8 cellular contexts compared by ENCODE assay signal in the genomic region with DNA sequence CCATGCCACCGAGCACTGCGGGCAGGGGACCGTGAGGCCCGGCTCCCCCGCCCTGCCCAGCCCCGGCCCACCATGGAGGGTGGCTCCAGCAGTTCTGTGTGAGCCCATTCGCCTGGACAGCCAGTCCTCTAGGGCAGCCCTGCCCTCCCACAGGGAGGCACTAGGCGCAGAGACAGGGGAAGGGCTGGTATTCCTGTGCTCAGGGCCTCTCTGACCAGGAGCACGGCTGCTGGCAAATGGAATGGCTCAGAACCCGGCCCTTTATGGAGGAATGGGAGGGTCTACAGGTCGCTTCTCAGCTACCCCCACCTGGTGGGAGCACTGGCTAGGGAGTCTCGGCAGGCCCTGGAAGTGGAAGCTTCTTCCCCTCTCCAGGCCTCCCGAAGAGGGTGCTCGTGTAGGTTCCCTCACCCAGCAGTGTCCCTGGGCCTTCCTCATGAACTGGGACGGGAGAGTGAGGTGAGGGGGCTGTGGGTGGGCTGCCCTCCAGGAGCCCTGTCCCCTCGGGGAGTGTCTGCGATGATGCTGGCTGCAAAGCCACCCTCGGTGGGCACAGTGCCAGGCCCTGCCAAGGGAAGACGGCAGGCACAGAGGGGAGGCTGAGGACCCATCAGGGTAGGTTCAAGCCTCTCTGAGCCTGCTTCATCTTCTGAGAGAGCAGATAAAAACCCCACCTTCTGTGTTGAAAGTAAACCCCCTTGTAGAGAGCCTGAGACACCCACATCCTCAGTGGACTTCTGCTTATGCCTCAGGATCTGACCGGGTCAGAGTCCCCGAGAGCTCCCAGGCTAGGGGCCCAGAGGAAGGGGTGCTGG. TPM values are rescaled to one million over a fixed set of nuclear protein-coding genes. Genes with fewer than 3 reads are reported as not detected.
DNase-seq lines count a peak whose midpoint lies in the region; ATAC-seq and TF ChIP-seq lines count a peak whose summit lies in the region.

No MANE protein-coding gene starts in this region.

- H3K9me3 ChIP-seq in mucosa of descending colon, result no peaks in the 10 kb centered on the region

- no peaks in the 10 kb centered on the region for H3K9me3 Mint-ChIP-seq in stimulated activated naive CD8-positive, alpha-beta T cell treated with anti-CD3 and anti-CD28 coated beads, Interleukin-15, Interleukin-2, amounts not matched to agents 100 ng/mL and 50 ng/mL, for 24 hours
- no peaks in the 10 kb centered on the region for H3K9me3 Mint-ChIP-seq in T-cell

- peaks cover 18% of the 10 kb centered on the region for H3K4me1 Mint-ChIP-seq in stimulated activated naive CD8-positive, alpha-beta T cell treated with anti-CD3 and anti-CD28 coated beads, Interleukin-15, Interleukin-2, amounts not matched to agents 100 ng/mL and 50 ng/mL, for 24 hours (ENCODE audit: low read depth)
- H3K4me1 Mint-ChIP-seq in T-cell, result peaks cover 5 to 21% (median 13%) of the 10 kb centered on the region in 3 donors

- H3K36me3 Mint-ChIP-seq in stimulated activated naive CD8-positive, alpha-beta T cell treated with anti-CD3 and anti-CD28 coated beads, Interleukin-15, Interleukin-2, amounts not matched to agents 100 ng/mL and 50 ng/mL, for 24 hours (ENCODE audit: low read depth), result no peaks in the 10 kb centered on the region
- no peaks in the 10 kb centered on the region for H3K36me3 Mint-ChIP-seq in T-cell

- POLR2A ChIA-PET in T-cell (lab: Charles Lee), result no interaction called here

- no peaks in the 10 kb centered on the region for H3K27me3 Mint-ChIP-seq in stimulated activated naive CD8-positive, alpha-beta T cell treated with anti-CD3 and anti-CD28 coated beads, Interleukin-15, Interleukin-2, amounts not matched to agents 100 ng/mL and 50 ng/mL, for 24 hours
- peaks cover 4 to 5% of the 10 kb centered on the region in 2 donors for H3K27me3 Mint-ChIP-seq in T-cell

- H3K4me1 ChIP-seq in mucosa of descending colon (ENCODE audit: low read depth), result peaks cover 12% of the 10 kb centered on the region

- peak overlapping the region; percentile 37 for H3K4me3 ChIP-seq in iPS-11a (ENCODE audit: low read depth, low read length)
- no peak overlapping the region for H3K4me3 ChIP-seq in mucosa of descending colon

- peak overlapping the region; percentile 53 for H3K4me3 Mint-ChIP-seq in stimulated activated naive CD8-positive, alpha-beta T cell treated with anti-CD3 and anti-CD28 coated beads, Interleukin-15, Interleukin-2, amounts not matched to agents 100 ng/mL and 50 ng/mL, for 24 hours
- H3K4me3 Mint-ChIP-seq in T-cell, result peak overlapping the region; percentile 71 to 74 (median 73)

- no peak for DNase-seq in stimulated activated naive CD8-positive, alpha-beta T cell treated with anti-CD3 and anti-CD28 coated beads, Interleukin-15, Interleukin-2, amounts not matched to agents 100 U/mL and 50 U/mL, for 24 hours
- no peak for DNase-seq in T-cell
- DNase-seq in mucosa of descending colon, result no peak
- DNase-seq in T-helper 9 cell, result no peak
- no peak for DNase-seq in omental fat pad (ENCODE audit: low spot score)

- ATAC-seq in stimulated activated naive CD8-positive, alpha-beta T cell treated with anti-CD3 and anti-CD28 coated beads, Interleukin-15, Interleukin-2, amounts not matched to agents 100 U/mL and 50 U/mL, for 24 hours, result no peak
- no peak for ATAC-seq in T-cell (replicated peaks in 1 of 4)
- no peak for ATAC-seq in mucosa of descending colon
- ATAC-seq in omental fat pad (ENCODE audit: low FRiP score), result no peak
- no peak for ATAC-seq in HG02840 (IDR thresholded peaks at IDR 0.05; ENCODE audit: low FRiP score, unreplicated experiment)

- no peaks in the 10 kb centered on the region for H3K36me3 ChIP-seq in mucosa of descending colon (ENCODE audit: low read depth)

- no peak overlapping the region for H3K27ac Mint-ChIP-seq in stimulated activated naive CD8-positive, alpha-beta T cell treated with anti-CD3 and anti-CD28 coated beads, Interleukin-15, Interleukin-2, amounts not matched to agents 100 ng/mL and 50 ng/mL, for 24 hours
- no peak overlapping the region for H3K27ac Mint-ChIP-seq in T-cell

- TF ChIP-seq CTCF in mucosa of descending colon (IDR thresholded peaks at IDR 0.05) (no peak), omental fat pad (IDR thresholded peaks at IDR 0.05) (no peak)

- CTCF ChIA-PET in T-cell (lab: Charles Lee), result interaction anchor here in 1 of 2 donors (1.9 kb wide), 1 partner anchor 17 kb away, joined by 4 read pairs; no protein-coding TSS in a partner anchor

- intact Hi-C loops in mucosa of descending colon (cut with DNase I, micrococcal nuclease), result no loop called here

RNA-seq across cellular contexts. Expression of gene MELTF, which starts 1.5 kb away (rescaled TPM):
- total RNA-seq in T-cell (1 to 10 TPM; 1.2 to 2.6 (median 1.6) TPM), mucosa of descending colon (10 to 100 TPM in 2 of 3 donors, 1 to 10 TPM in 1; 8.4 to 17.3 (median 10.7) TPM), omental fat pad (10 to 100 TPM in 3 of 4 donors, 1 to 10 TPM in 1; 8.3 to 39.3 (median 27.2) TPM)

RNA-seq across cellular contexts. Expression of gene PIGZ, which starts 59.5 kb away (rescaled TPM):
- 1 to 10 TPM in 3 of 5 donors, under 1 TPM in 2; 0.28 to 1.3 (median 1.1) TPM for total RNA-seq in T-cell
- 100 to 1,000 TPM in 2 of 3 donors, 10 to 100 TPM in 1; 29.1 to 131 (median 122) TPM for total RNA-seq in mucosa of descending colon
- 10 to 100 TPM in 1 of 4 donors, 1 to 10 TPM in 3; 5.5 to 10.2 (median 8.4) TPM for total RNA-seq in omental fat pad
